In genomic region chr17:18314731-18315497, GRCh38 we compare ENCODE assay signal across 1 cellular context.
TF ChIP-seq lines count a peak whose summit lies in the region.

A gene with protein sequence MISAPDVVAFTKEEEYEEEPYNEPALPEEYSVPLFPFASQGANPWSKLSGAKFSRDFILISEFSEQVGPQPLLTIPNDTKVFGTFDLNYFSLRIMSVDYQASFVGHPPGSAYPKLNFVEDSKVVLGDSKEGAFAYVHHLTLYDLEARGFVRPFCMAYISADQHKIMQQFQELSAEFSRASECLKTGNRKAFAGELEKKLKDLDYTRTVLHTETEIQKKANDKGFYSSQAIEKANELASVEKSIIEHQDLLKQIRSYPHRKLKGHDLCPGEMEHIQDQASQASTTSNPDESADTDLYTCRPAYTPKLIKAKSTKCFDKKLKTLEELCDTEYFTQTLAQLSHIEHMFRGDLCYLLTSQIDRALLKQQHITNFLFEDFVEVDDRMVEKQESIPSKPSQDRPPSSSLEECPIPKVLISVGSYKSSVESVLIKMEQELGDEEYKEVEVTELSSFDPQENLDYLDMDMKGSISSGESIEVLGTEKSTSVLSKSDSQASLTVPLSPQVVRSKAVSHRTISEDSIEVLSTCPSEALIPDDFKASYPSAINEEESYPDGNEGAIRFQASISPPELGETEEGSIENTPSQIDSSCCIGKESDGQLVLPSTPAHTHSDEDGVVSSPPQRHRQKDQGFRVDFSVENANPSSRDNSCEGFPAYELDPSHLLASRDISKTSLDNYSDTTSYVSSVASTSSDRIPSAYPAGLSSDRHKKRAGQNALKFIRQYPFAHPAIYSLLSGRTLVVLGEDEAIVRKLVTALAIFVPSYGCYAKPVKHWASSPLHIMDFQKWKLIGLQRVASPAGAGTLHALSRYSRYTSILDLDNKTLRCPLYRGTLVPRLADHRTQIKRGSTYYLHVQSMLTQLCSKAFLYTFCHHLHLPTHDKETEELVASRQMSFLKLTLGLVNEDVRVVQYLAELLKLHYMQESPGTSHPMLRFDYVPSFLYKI (plus strand): TSS chr17:18315293. CDS start chr17:18315790, 497 bp downstream.
A gene with protein sequence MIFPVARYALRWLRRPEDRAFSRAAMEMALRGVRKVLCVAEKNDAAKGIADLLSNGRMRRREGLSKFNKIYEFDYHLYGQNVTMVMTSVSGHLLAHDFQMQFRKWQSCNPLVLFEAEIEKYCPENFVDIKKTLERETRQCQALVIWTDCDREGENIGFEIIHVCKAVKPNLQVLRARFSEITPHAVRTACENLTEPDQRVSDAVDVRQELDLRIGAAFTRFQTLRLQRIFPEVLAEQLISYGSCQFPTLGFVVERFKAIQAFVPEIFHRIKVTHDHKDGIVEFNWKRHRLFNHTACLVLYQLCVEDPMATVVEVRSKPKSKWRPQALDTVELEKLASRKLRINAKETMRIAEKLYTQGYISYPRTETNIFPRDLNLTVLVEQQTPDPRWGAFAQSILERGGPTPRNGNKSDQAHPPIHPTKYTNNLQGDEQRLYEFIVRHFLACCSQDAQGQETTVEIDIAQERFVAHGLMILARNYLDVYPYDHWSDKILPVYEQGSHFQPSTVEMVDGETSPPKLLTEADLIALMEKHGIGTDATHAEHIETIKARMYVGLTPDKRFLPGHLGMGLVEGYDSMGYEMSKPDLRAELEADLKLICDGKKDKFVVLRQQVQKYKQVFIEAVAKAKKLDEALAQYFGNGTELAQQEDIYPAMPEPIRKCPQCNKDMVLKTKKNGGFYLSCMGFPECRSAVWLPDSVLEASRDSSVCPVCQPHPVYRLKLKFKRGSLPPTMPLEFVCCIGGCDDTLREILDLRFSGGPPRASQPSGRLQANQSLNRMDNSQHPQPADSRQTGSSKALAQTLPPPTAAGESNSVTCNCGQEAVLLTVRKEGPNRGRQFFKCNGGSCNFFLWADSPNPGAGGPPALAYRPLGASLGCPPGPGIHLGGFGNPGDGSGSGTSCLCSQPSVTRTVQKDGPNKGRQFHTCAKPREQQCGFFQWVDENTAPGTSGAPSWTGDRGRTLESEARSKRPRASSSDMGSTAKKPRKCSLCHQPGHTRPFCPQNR (minus strand): TSS chr17:18314994. CDS start chr17:18314778, 216 bp downstream.

TF ChIP-seq in GM12878, 131 proteins besides CTCF, POLR2A, EP300 and RAD21 (continued from another document and continues in another):
- TF ChIP-seq, protein P1, sequence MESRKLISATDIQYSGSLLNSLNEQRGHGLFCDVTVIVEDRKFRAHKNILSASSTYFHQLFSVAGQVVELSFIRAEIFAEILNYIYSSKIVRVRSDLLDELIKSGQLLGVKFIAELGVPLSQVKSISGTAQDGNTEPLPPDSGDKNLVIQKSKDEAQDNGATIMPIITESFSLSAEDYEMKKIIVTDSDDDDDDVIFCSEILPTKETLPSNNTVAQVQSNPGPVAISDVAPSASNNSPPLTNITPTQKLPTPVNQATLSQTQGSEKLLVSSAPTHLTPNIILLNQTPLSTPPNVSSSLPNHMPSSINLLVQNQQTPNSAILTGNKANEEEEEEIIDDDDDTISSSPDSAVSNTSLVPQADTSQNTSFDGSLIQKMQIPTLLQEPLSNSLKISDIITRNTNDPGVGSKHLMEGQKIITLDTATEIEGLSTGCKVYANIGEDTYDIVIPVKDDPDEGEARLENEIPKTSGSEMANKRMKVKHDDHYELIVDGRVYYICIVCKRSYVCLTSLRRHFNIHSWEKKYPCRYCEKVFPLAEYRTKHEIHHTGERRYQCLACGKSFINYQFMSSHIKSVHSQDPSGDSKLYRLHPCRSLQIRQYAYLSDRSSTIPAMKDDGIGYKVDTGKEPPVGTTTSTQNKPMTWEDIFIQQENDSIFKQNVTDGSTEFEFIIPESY (IDR thresholded peaks at IDR 0.05) = no peak
- TF ChIP-seq HCFC1 (IDR thresholded peaks at IDR 0.05; ENCODE audit: low read length) = peak; percentile 88
- peak; percentile 64 for TF ChIP-seq RELA (IDR thresholded peaks at IDR 0.05; ENCODE audit: borderline replicate concordance, partially characterized antibody)
- TF ChIP-seq E2F4 (IDR thresholded peaks at IDR 0.05; ENCODE audit: low read depth, low read length) = peak; percentile 33; the same call in 1 of the 2 replicates
- TF ChIP-seq WRNIP1 (IDR thresholded peaks at IDR 0.05; ENCODE audit: borderline replicate concordance, low read depth, low read length) = no peak
- no peak for TF ChIP-seq REST (IDR thresholded peaks at IDR 0.05; ENCODE audit: low read depth, low read length)
- peak; percentile 51 to 54; a peak in 3 of 4 replicates for TF ChIP-seq IKZF2 (IDR thresholded peaks at IDR 0.05)
- no peak for TF ChIP-seq STAT3 (IDR thresholded peaks at IDR 0.05; ENCODE audit: low read depth, low read length)
- TF ChIP-seq RBBP5 (conservative IDR thresholded peaks at IDR 0.05) = no peak
- no peak for TF ChIP-seq EED (IDR thresholded peaks at IDR 0.05; ENCODE audit: low read depth)
- peak; percentile 61; the same call in 1 of the 2 replicates for TF ChIP-seq CREM (IDR thresholded peaks at IDR 0.05; ENCODE audit: low read depth)
- TF ChIP-seq RAD51 (IDR thresholded peaks at IDR 0.05) = peak; percentile 99
- peak; percentile 81 to 89 for TF ChIP-seq BHLHE40 (IDR thresholded peaks at IDR 0.05; ENCODE audit: borderline replicate concordance in 1 of 2, low read depth in 2 of 2, low read length in 1 of 2)
- peak; percentile 78; the same call in 1 of the 2 replicates for TF ChIP-seq MXI1 (IDR thresholded peaks at IDR 0.05; ENCODE audit: low read depth, low read length)
- TF ChIP-seq, protein P2, sequence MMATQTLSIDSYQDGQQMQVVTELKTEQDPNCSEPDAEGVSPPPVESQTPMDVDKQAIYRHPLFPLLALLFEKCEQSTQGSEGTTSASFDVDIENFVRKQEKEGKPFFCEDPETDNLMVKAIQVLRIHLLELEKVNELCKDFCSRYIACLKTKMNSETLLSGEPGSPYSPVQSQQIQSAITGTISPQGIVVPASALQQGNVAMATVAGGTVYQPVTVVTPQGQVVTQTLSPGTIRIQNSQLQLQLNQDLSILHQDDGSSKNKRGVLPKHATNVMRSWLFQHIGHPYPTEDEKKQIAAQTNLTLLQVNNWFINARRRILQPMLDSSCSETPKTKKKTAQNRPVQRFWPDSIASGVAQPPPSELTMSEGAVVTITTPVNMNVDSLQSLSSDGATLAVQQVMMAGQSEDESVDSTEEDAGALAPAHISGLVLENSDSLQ (IDR thresholded peaks at IDR 0.05) = peak; percentile 36; the same call in 1 of the 2 replicates
- no peak for TF ChIP-seq BACH1 (IDR thresholded peaks at IDR 0.05; ENCODE audit: borderline replicate concordance)
- TF ChIP-seq, protein P3, sequence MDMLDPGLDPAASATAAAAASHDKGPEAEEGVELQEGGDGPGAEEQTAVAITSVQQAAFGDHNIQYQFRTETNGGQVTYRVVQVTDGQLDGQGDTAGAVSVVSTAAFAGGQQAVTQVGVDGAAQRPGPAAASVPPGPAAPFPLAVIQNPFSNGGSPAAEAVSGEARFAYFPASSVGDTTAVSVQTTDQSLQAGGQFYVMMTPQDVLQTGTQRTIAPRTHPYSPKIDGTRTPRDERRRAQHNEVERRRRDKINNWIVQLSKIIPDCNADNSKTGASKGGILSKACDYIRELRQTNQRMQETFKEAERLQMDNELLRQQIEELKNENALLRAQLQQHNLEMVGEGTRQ (IDR thresholded peaks at IDR 0.05; ENCODE audit: borderline replicate concordance, low read depth, low read length) = peak; percentile 97
- TF ChIP-seq ZSCAN29 (IDR thresholded peaks at IDR 0.05) = no peak
- no peak for TF ChIP-seq KDM1A (IDR thresholded peaks at IDR 0.05; ENCODE audit: borderline replicate concordance)
- TF ChIP-seq MYC (IDR thresholded peaks at IDR 0.05; ENCODE audit: insufficient read depth, insufficient read length, insufficient replicate concordance, low read length, severe bottlenecking) = peak; percentile 72
- 0 out of 2 replicates have a peak, but pooled peaks have one; percentile 55 for TF ChIP-seq PRDM15 (CRISPR knock-in tag; IDR thresholded peaks at IDR 0.05)
- TF ChIP-seq ZNF207 (IDR thresholded peaks at IDR 0.05; ENCODE audit: borderline replicate concordance) = no peak
- no peak for TF ChIP-seq JUND (IDR thresholded peaks at IDR 0.05; ENCODE audit: low read depth, low read length)
- TF ChIP-seq SKIL (IDR thresholded peaks at IDR 0.05; ENCODE audit: low read depth, poor library complexity, severe bottlenecking) = no peak
- 0 out of 2 replicates have a peak, but pooled peaks have one; percentile 19 for TF ChIP-seq PAX5 (IDR thresholded peaks at IDR 0.05; ENCODE audit: borderline replicate concordance, low read depth, low read length)
- TF ChIP-seq E2F8 (IDR thresholded peaks at IDR 0.05; ENCODE audit: low read depth, partially characterized antibody) = peak; percentile 83
- TF ChIP-seq TCF7 (IDR thresholded peaks at IDR 0.05; ENCODE audit: borderline replicate concordance) = no peak
